Comparison of ENCODE assay signal across 8 cellular contexts in the genomic region with DNA sequence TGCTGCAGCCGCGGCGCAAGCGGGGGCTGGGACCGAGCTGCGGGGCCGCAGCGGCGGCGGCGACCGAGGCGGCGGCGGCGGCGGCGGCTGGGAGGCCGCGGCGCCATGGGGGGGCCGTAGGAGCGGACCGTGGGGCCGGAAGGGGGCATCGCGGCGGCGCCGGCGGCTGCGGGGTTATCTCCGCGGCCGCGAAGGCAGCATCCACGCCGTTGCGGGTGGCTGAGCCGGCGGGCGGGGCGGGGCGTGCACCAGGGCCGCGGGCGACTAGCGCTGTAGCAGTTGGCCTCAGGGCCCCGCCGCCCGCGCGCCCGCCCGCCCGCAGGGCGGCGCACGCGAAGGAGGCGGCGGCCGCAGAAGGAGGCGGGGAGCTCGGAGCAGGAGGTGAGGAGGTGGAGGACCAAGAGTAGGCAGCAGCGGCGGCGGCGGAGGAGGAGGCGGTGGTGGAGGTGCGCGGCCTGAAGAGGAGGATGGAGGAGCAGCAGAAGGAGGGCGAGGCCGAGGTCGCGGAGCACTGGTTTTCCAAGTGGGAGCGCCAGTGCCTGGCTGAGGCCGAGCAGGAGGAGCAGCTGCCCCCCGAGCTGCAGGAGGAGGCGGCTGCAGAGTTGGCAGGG.
DNase-seq lines count a peak whose midpoint lies in the region; ATAC-seq, FAIRE-seq and TF ChIP-seq lines count a peak whose summit lies in the region.

No MANE protein-coding gene starts in this region.

- H3K4me3 ChIP-seq in cardiac fibroblast (replicated peaks in 1 of 2; ENCODE audit: low read depth in 2 of 2, low read length in 2 of 2) (peak overlapping the region; percentile 32 to 33), left lung (peak overlapping the region in 1 of 2 donors; percentile 22), stomach smooth muscle (ENCODE audit: low read length in 2 of 2) (peak overlapping the region; percentile 40 to 66)

- DNase-seq in CD1c-positive myeloid dendritic cell (ENCODE audit: extremely low spot score) (peak; percentile 2), SK-N-DZ (ENCODE audit: low spot score) (peak; percentile 24), cardiac fibroblast (ENCODE audit: low read depth in 2 of 2) (no peak), left lung (peak in 1 of 2 donors; percentile 73), GM19240 (ENCODE audit: insufficient read length, low spot score) (no peak), RCC 7860 (ENCODE audit: low spot score) (no peak)

- H3K9me3 ChIP-seq in left lung = no peaks in the 10 kb centered on the region
- H3K9me3 ChIP-seq in stomach smooth muscle (ENCODE audit: control insufficient read depth in 2 of 2, low read length in 2 of 2) = no peaks in the 10 kb centered on the region

- intact Hi-C loops in left lung (cut with DNase I) = no loop called here

- no peaks in the 10 kb centered on the region for H3K36me3 ChIP-seq in left lung
- no peaks in the 10 kb centered on the region for H3K36me3 ChIP-seq in stomach smooth muscle (ENCODE audit: control insufficient read depth in 2 of 2, insufficient read depth in 2 of 2, low read length in 2 of 2)

- H3K4me1 ChIP-seq in left lung = no peaks in the 10 kb centered on the region
- peaks cover 12% of the 10 kb centered on the region for H3K4me1 ChIP-seq in stomach smooth muscle (ENCODE audit: control insufficient read depth, insufficient read depth, low read length)

- no peak for FAIRE-seq in RCC 7860 (lab: Jason Lieb, UNC)

- TF ChIP-seq CTCF in cardiac fibroblast (IDR thresholded peaks at IDR 0.05; ENCODE audit: low read depth, low read length) (no peak), left lung (IDR thresholded peaks at IDR 0.05) (no peak)

- H3K9ac ChIP-seq in stomach smooth muscle (ENCODE audit: low read length in 2 of 2) = no peak overlapping the region

- ATAC-seq in GM21723 (IDR thresholded peaks at IDR 0.05; ENCODE audit: unreplicated experiment) (peak; percentile 79), left lung (peak; percentile 86)

- H3K27ac ChIP-seq in left lung (no peak overlapping the region), stomach smooth muscle (ENCODE audit: low read length) (no peak overlapping the region)

- H3K27me3 ChIP-seq in left lung = peaks cover 20 to 44% of the 10 kb centered on the region in 2 donors
- peaks cover 0 to 19% of the 10 kb centered on the region in 2 donors for H3K27me3 ChIP-seq in stomach smooth muscle (ENCODE audit: control insufficient read depth in 1 of 2, insufficient read depth in 2 of 2, low read length in 2 of 2)

Comparison
In these comparisons a context has a peak if more than half of its experiments do, and no peak if none do; other contexts are left out.
1. DNase-seq: peak in CD1c-positive myeloid dendritic cell (single experiment) and SK-N-DZ (single experiment); none in cardiac fibroblast (0 of 2), GM19240 (single experiment) and RCC 7860 (single experiment).